ENCODE assay signal across 36 cellular contexts in genomic region chr20:43520074-43520473, GRCh38. TPM values are rescaled to one million over a fixed set of nuclear protein-coding genes. Genes with fewer than 3 reads are reported as not detected.
DNase-seq lines count a peak whose midpoint lies in the region; ATAC-seq, FAIRE-seq and TF ChIP-seq lines count a peak whose summit lies in the region.
"Had no signal": no experiment of that assay in that cellular context is flagged by ENCODE, and none has a peak within 500 bp of the region (broad histone marks: within the 10 kb centered on the region; RNA-seq: fewer than 3 reads in every experiment).

No MANE protein-coding gene starts in this region.

- DNase-seq in SK-N-SH (no peak), K562 (ENCODE audit: extremely low read depth in 1 of 4, low spot score in 3 of 4) (no peak), NCI-H748 treated with DMSO at 0.1 percent for 48 hours (lab: John Stamatoyannopoulos, UW) (no peak)
- no peak for DNase-seq in activated naive CD8-positive, alpha-beta T cell treated with anti-CD3 and anti-CD28 coated beads, Interleukin-2, amount 50 U/mL, for 24 hours
- DNase-seq: 8988T; ACHN; AML-193; BE2C; C1 segment of cervical spinal cord; Caco-2; Calu3; CD4-positive, alpha-beta memory T cell; CD4-positive, alpha-beta T cell; CD4-positive, CD25-positive, alpha-beta regulatory T cell; CD8-positive, alpha-beta memory T cell; CD8-positive, alpha-beta T cell; COR-L47; DMS 273 treated with DMSO at 0.1 percent for 48 hours; DMS153; DMS53; DMS79; DMS79 treated with DMSO at 0.1 percent for 48 hours; DND-41; EL had no signal

- H3K27ac Mint-ChIP-seq in activated naive CD8-positive, alpha-beta T cell treated with anti-CD3 and anti-CD28 coated beads, Interleukin-2, amount 50 U/mL, for 24 hours: no peak overlapping the region
- H3K27ac Mint-ChIP-seq: B cell; CD14-positive monocyte; CD4-positive, alpha-beta memory T cell; CD4-positive, alpha-beta T cell; CD4-positive, CD25-positive, alpha-beta regulatory T cell; CD8-positive, alpha-beta memory T cell; CD8-positive, alpha-beta T cell had no signal

- no peaks in the 10 kb centered on the region for H3K27me3 Mint-ChIP-seq in activated naive CD8-positive, alpha-beta T cell treated with anti-CD3 and anti-CD28 coated beads, Interleukin-2, amount 50 U/mL, for 24 hours
- H3K27me3 Mint-ChIP-seq: B cell; CD4-positive, CD25-positive, alpha-beta regulatory T cell had no signal

- H3K9ac ChIP-seq in SK-N-SH (no peak overlapping the region), K562 (ENCODE audit: insufficient read depth in 1 of 2, low read depth in 2 of 2, low read length in 2 of 2) (no peak overlapping the region)
- H3K9ac ChIP-seq: BLaER1; BLaER1 treated with 17β-estradiol and CSF1 and Interleukin-3, amounts not matched to agents 10 nM and 100 nM had no signal

- no peak for TF ChIP-seq POLR2A in K562 (conservative IDR thresholded peaks at IDR 0.05)

- TF ChIP-seq EP300 in SK-N-SH (IDR thresholded peaks at IDR 0.05; ENCODE audit: borderline replicate concordance in 1 of 2, low read depth in 1 of 2, low read length in 1 of 2) (no peak), K562 (IDR thresholded peaks at IDR 0.05; ENCODE audit: low read length) (no peak)

- no peaks in the 10 kb centered on the region for H3K36me3 Mint-ChIP-seq in activated naive CD8-positive, alpha-beta T cell treated with anti-CD3 and anti-CD28 coated beads, Interleukin-2, amount 50 U/mL, for 24 hours (ENCODE audit: low read depth)
- H3K36me3 Mint-ChIP-seq: CD14-positive monocyte had no signal

- POLR2A ChIA-PET in SK-N-SH (lab: Yijun Ruan, JAX) (no interaction called here), HEK293 (lab: Yijun Ruan, JAX) (no interaction called here), K562 (lab: Yijun Ruan, JAX) (interaction anchor here (0.7 kb wide), 1 partner anchor 10 kb away, joined by 4 read pairs; no protein-coding TSS in a partner anchor)

- H3K4me1 ChIP-seq in SK-N-SH (ENCODE audit: control insufficient read depth in 1 of 2, insufficient read depth in 2 of 2, low read depth in 1 of 2, low read length in 1 of 2) (peaks cover 0 to 8% of the 10 kb centered on the region in 2 experiments; a peak in 1 of 4 replicates), HEK293 (ENCODE audit: control insufficient read depth, insufficient read depth, low read length) (peaks cover 4% of the 10 kb centered on the region; the same call in 1 of the 2 replicates), K562 (replicated peaks in 1 of 2; ENCODE audit: control insufficient read depth in 2 of 2, insufficient read depth in 2 of 2, low read length in 2 of 2) (peaks cover 16 to 23% of the 10 kb centered on the region in 2 experiments; a peak in 4 of 5 replicates)
- H3K4me1 ChIP-seq: A549, BE2C, Caco-2 had no signal

- in situ Hi-C loops in K562 (cut with MboI): no loop called here

- H2AFZ ChIP-seq in SK-N-SH (ENCODE audit: low read depth): no peak overlapping the region
- no peak overlapping the region for H2AFZ ChIP-seq in K562 (ENCODE audit: low read depth, low read length)

- H3K4me1 Mint-ChIP-seq in activated naive CD8-positive, alpha-beta T cell treated with anti-CD3 and anti-CD28 coated beads, Interleukin-2, amount 50 U/mL, for 24 hours: no peaks in the 10 kb centered on the region

- H3K27me3 ChIP-seq in SK-N-SH (ENCODE audit: insufficient read depth) (no peaks in the 10 kb centered on the region), K562 (ENCODE audit: control insufficient read depth in 2 of 2, insufficient read depth in 2 of 2, low read length in 2 of 2) (no peaks in the 10 kb centered on the region)
- H3K27me3 ChIP-seq: BE2C; BLaER1; BLaER1 treated with 17β-estradiol and CSF1 and Interleukin-3, amounts not matched to agents 10 nM and 100 nM had no signal

- H3K9me1 ChIP-seq in K562 (ENCODE audit: control insufficient read depth, insufficient read depth, low read length): no peaks in the 10 kb centered on the region

- TF ChIP-seq CTCF in SK-N-SH (IDR thresholded peaks at IDR 0.05) (no peak), HEK293 (tag by site-specific recombination; IDR thresholded peaks at IDR 0.05) (no peak), K562 (IDR thresholded peaks at IDR 0.05 in 2 of 3, conservative IDR thresholded peaks at IDR 0.05 in 1 of 3; ENCODE audit: insufficient read depth in 2 of 3, low read depth in 1 of 3, low read length in 3 of 3) (no peak)

- no peak for ATAC-seq in SK-N-SH treated with all-trans-retinoic acid at 6 μM for 48 hours
- no peak for ATAC-seq in K562
- no peak for ATAC-seq in activated naive CD8-positive, alpha-beta T cell treated with anti-CD3 and anti-CD28 coated beads, Interleukin-2, amount 50 U/mL, for 24 hours
- ATAC-seq: A549; CD8-positive, alpha-beta T cell had no signal

- intact Hi-C loops in K562 (cut with micrococcal nuclease): no loop called here

- H4K20me1 ChIP-seq in SK-N-SH (ENCODE audit: insufficient read depth): no peaks in the 10 kb centered on the region; the same call in 1 of the 2 replicates
- H4K20me1 ChIP-seq in K562 (replicated peaks; ENCODE audit: control insufficient read depth, insufficient read depth, low read length): no peaks in the 10 kb centered on the region
- H4K20me1 ChIP-seq: BLaER1 had no signal

- H3K4me3 ChIP-seq in SK-N-SH (ENCODE audit: low read depth in 2 of 2, low read length in 1 of 2) (no peak overlapping the region), HEK293 (ENCODE audit: low read depth, low read length) (no peak overlapping the region), K562 (no peak overlapping the region)
- H3K4me3 ChIP-seq: A549; BLaER1; BLaER1 treated with 17β-estradiol and CSF1 and Interleukin-3, amounts not matched to agents 10 nM and 100 nM had no signal

- H3K79me2 ChIP-seq in SK-N-SH (ENCODE audit: insufficient read depth) (peaks cover 13% of the 10 kb centered on the region), K562 (ENCODE audit: control insufficient read depth, insufficient read depth, low read length) (peaks cover 18% of the 10 kb centered on the region; the same call in 2 of the 3 replicates)

- CTCF ChIA-PET in SK-N-SH (lab: Yijun Ruan, JAX) (no interaction called here), HEK293 (lab: Yijun Ruan, JAX) (interaction anchor here (0.7 kb wide), 1 partner anchor 16 kb away, joined by 3 read pairs; no protein-coding TSS in a partner anchor), K562 (lab: Yijun Ruan, JAX; ENCODE audit: low intra/inter-chr PET ratio) (no interaction called here)

- H3F3A ChIP-seq in SK-N-SH (replicated peaks; ENCODE audit: insufficient read depth): no peaks in the 10 kb centered on the region

- TF ChIP-seq RAD21 in SK-N-SH (IDR thresholded peaks at IDR 0.05; ENCODE audit: low read length) (no peak), K562 (CRISPR knock-in tag; conservative IDR thresholded peaks at IDR 0.05 in 1 of 2, IDR thresholded peaks at IDR 0.05 in 1 of 2) (no peak)

- H3K9me3 ChIP-seq in SK-N-SH (no peaks in the 10 kb centered on the region), HEK293 (ENCODE audit: control insufficient read depth, insufficient read depth, low read depth, low read length) (no peaks in the 10 kb centered on the region), K562 (replicated peaks; ENCODE audit: control insufficient read depth, insufficient read depth, low read depth, low read length) (no peaks in the 10 kb centered on the region; the same call in 1 of the 2 replicates)
- H3K9me3 ChIP-seq: A549, BE2C had no signal

- H3K4me2 ChIP-seq in SK-N-SH (no peak overlapping the region), K562 (ENCODE audit: insufficient read depth, low read length) (no peak overlapping the region)
- H3K4me2 ChIP-seq: A549; BLaER1; BLaER1 treated with 17β-estradiol and CSF1 and Interleukin-3, amounts not matched to agents 10 nM and 100 nM had no signal

- H3K36me3 ChIP-seq in SK-N-SH (replicated peaks in 1 of 2; ENCODE audit: control insufficient read depth in 1 of 2, insufficient read depth in 2 of 2, low read length in 1 of 2) (peaks cover 0 to 3% of the 10 kb centered on the region in 2 experiments), HEK293 (ENCODE audit: control insufficient read depth in 2 of 2, insufficient read depth in 1 of 2, low read length in 2 of 2) (peaks cover 3 to 28% of the 10 kb centered on the region in 2 experiments; a peak in 2 of 3 replicates), K562 (ENCODE audit: control insufficient read depth, insufficient read depth, low read length) (peaks cover 14% of the 10 kb centered on the region; the same call in 1 of the 3 replicates)
- H3K36me3 ChIP-seq: BE2C had no signal

- H3K9me3 Mint-ChIP-seq in activated naive CD8-positive, alpha-beta T cell treated with anti-CD3 and anti-CD28 coated beads, Interleukin-2, amount 50 U/mL, for 24 hours: no peaks in the 10 kb centered on the region
- H3K9me3 Mint-ChIP-seq: CD8-positive, alpha-beta memory T cell had no signal

- H3K27ac ChIP-seq in SK-N-SH (ENCODE audit: low read depth in 2 of 2, low read length in 1 of 2) (no peak overlapping the region), HEK293 (ENCODE audit: extremely low read depth, low read depth, low read length) (no peak overlapping the region), K562 (ENCODE audit: extremely low read depth, low read depth, low read length) (no peak overlapping the region)
- H3K27ac ChIP-seq: 22Rv1; A549; BLaER1; BLaER1 treated with 17β-estradiol and CSF1 and Interleukin-3, amounts not matched to agents 10 nM and 100 nM; C4-2B had no signal

- no peak overlapping the region for H3K4me3 Mint-ChIP-seq in activated naive CD8-positive, alpha-beta T cell treated with anti-CD3 and anti-CD28 coated beads, Interleukin-2, amount 50 U/mL, for 24 hours
- H3K4me3 Mint-ChIP-seq: B cell; CD14-positive monocyte; CD4-positive, alpha-beta memory T cell; CD4-positive, alpha-beta T cell; CD4-positive, CD25-positive, alpha-beta regulatory T cell; CD8-positive, alpha-beta memory T cell; CD8-positive, alpha-beta T cell had no signal

- no TSS peak for BruUV-seq in K562 (replicated peaks; lab: Mats Ljungman, UMichigan)

- no peaks in the 10 kb centered on the region for H3K9me2 ChIP-seq in SK-N-SH

- no peak for FAIRE-seq in K562 (lab: Jason Lieb, UNC)
- FAIRE-seq: A204.1, A549, D721Med had no signal

- 85% methylated on average over 1 of the region's 1 CpG for WGBS in SK-N-SH (ENCODE audit: low lambda C conversion rate)
- WGBS in K562 (ENCODE audit: insufficient coverage, low coverage, missing lambda C conversion rate): 100% methylated on average over 1 of the region's 1 CpG

RNA-seq across cellular contexts. Expression of gene L3MBTL1, which starts 12.6 kb away (rescaled TPM):
- polyA plus RNA-seq in SK-N-SH (2012; rRNA removed): 8.9 and 14.5 TPM in 2 replicates
- 1.8 and 2.7 TPM in 2 replicates for polyA plus RNA-seq in SK-N-SH (2012; cell fraction: cytosol; rRNA removed)
- 112 and 128 TPM in 2 replicates for polyA plus RNA-seq in SK-N-SH (2012; cell fraction: nucleus; rRNA removed)
- total RNA-seq in K562 (2011; cell fraction: chromatin; rRNA removed; ENCODE audit: low replicate concordance): 96.6 and 129 TPM in 2 replicates
- 68.4 and 71.2 TPM in 2 replicates for total RNA-seq in K562 (2011; cell fraction: nucleolus; rRNA removed)
- 92.8 and 140 TPM in 2 replicates for total RNA-seq in K562 (2011; cell fraction: nucleoplasm; rRNA removed)
- total RNA-seq in K562 (2014; rRNA removed): 5.5 and 6.2 TPM in 2 replicates
- total RNA-seq in K562 (2014; rRNA removed; fragmentation: Illumina TruSeq; extraction: Trizol): 3.4 and 4.1 TPM in 2 replicates
- 3.2 and 3.4 TPM in 2 replicates for total RNA-seq in K562 (2015; rRNA removed; fragmentation: Illumina TruSeq; extraction: Trizol)
- 6.1 and 9.4 TPM in 2 replicates for total RNA-seq in K562 (2021)
- 10.0 and 18.3 TPM in 2 replicates for polyA plus RNA-seq in K562 (2011; rRNA removed)
- 4.0 and 5.7 TPM in 2 replicates for polyA plus RNA-seq in K562 (2011; cell fraction: cytosol; rRNA removed)
- 87.5 and 104 TPM in 2 replicates for polyA plus RNA-seq in K562 (2011; cell fraction: nucleus; rRNA removed)
- polyA plus RNA-seq in K562 (2012): 4.0 and 8.9 TPM in 2 replicates
- polyA plus RNA-seq in K562 (2014; fragmentation: Illumina TruSeq; extraction: Trizol): 4.1 and 4.4 TPM in 2 replicates
- 1 to 10 TPM in 1 of 2 experiments, under 1 TPM in 1; 0.77 to 1.1 TPM for polyA plus RNA-seq in K562 (2014; fragmentation: Nextera tagmentation; extraction: Ambion mirVana)
- polyA plus RNA-seq in K562 (2014; rRNA removed): 7.7 and 7.9 TPM in 2 replicates
- 13.1 and 17.4 TPM in 2 replicates for polyA minus RNA-seq in K562 (2011; rRNA and poly(A)+ RNA removed)
- 2.8 and 3.2 TPM in 2 replicates for polyA minus RNA-seq in K562 (2011; cell fraction: cytosol; rRNA and poly(A)+ RNA removed)
- polyA minus RNA-seq in K562 (2011; cell fraction: nucleus; rRNA and poly(A)+ RNA removed): 28.9 and 38.0 TPM in 2 replicates

RNA-seq across cellular contexts. Expression of gene SGK2, which starts 38.8 kb away (rescaled TPM):
- polyA plus RNA-seq in SK-N-SH (2012; rRNA removed) (0.21 and 0.57 TPM in 2 replicates), K562 (2011; rRNA removed) (0.24 and 0.88 TPM in 2 replicates), K562 (2014; fragmentation: Illumina TruSeq; extraction: Trizol) (0.15 TPM in 1 of 2 replicates, not detected in the other), K562 (2014; fragmentation: Nextera tagmentation; extraction: Ambion mirVana) (not detected), K562 (2014; rRNA removed) (0.21 and 0.57 TPM in 2 replicates)
- 0.09 and 0.13 TPM in 2 replicates for polyA plus RNA-seq in SK-N-SH (2012; cell fraction: cytosol; rRNA removed)
- 3.6 and 5.6 TPM in 2 replicates for polyA plus RNA-seq in SK-N-SH (2012; cell fraction: nucleus; rRNA removed)
- total RNA-seq in K562 (2011; cell fraction: chromatin; rRNA removed; ENCODE audit: low replicate concordance): 4.3 and 4.4 TPM in 2 replicates
- total RNA-seq in K562 (2011; cell fraction: nucleolus; rRNA removed): 0.83 and 2.8 TPM in 2 replicates
- 4.0 and 6.9 TPM in 2 replicates for total RNA-seq in K562 (2011; cell fraction: nucleoplasm; rRNA removed)
- total RNA-seq in K562 (2014; rRNA removed) (0.14 and 0.16 TPM in 2 replicates), K562 (2014; rRNA removed; fragmentation: Illumina TruSeq; extraction: Trizol) (0.07 and 0.13 TPM in 2 replicates), K562 (2015; rRNA removed; fragmentation: Illumina TruSeq; extraction: Trizol) (0.11 and 0.15 TPM in 2 replicates), K562 (2021) (0.20 and 0.31 TPM in 2 replicates)
- 0.07 and 0.09 TPM in 2 replicates for polyA plus RNA-seq in K562 (2011; cell fraction: cytosol; rRNA removed)
- polyA plus RNA-seq in K562 (2011; cell fraction: nucleus; rRNA removed): 2.7 and 3.1 TPM in 2 replicates
- polyA plus RNA-seq in K562 (2012): 0.10 and 0.62 TPM in 2 replicates
- polyA minus RNA-seq in K562 (2011; rRNA and poly(A)+ RNA removed): 0.53 and 1.7 TPM in 2 replicates
- polyA minus RNA-seq in K562 (2011; cell fraction: cytosol; rRNA and poly(A)+ RNA removed): not detected in 2 replicates
- 0.54 and 1.1 TPM in 2 replicates for polyA minus RNA-seq in K562 (2011; cell fraction: nucleus; rRNA and poly(A)+ RNA removed)
- total RNA-seq: A172 had no signal
- polyA plus RNA-seq: CD14-positive monocyte; CD4-positive, alpha-beta memory T cell; CD4-positive, CD25-positive, alpha-beta regulatory T cell; CD8-positive, alpha-beta memory T cell had no signal
